ENCODE assay signal across 14 cellular contexts in the genomic region with DNA sequence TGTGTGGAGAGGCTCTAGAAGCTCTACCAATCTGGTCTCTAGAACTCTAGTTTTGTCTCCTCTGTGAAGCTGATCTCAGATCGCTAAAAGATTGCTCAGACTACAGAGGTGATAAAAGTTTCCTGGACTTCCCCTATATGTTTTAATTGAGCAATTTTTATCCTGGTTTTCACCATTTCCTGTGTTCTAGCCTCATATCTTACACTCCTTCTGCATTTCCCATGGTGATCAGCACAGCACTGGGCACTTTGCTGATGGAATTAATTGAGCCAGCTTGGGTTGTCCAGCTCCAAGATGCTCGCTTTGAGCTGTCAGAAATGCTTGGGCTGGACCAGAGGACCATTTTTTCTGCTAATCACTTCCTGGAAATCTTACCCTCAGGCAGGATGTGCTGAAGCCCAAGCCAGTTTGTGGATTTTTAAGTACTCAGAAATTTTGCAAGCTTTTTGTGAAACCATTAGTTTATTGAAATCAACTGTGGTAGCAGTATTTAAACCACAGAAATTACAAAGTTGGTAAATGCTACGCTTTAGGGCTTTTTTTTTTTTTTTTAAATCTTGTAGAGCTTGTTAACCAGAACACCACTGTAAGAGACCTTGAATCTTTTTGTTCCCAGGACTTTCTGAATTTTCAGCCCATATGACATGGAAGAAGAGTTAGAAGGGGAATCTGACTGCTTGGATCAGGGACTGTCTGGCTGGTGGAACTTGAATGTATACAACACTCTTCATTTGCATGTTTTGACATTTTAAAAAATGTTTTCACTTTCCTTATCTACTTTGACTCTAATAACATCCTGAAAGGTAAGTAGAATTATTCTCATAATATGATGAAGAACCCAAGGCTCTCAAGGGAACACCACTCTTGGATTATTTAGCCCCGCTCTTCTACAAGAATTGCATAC. TPM values are rescaled to one million over a fixed set of nuclear protein-coding genes. Genes with fewer than 3 reads are reported as not detected.
DNase-seq lines count a peak whose midpoint lies in the region; ATAC-seq lines count a peak whose summit lies in the region.
"Had no signal": no experiment of that assay in that cellular context is flagged by ENCODE, and none has a peak within 500 bp of the region (broad histone marks: within the 10 kb centered on the region; RNA-seq: fewer than 3 reads in every experiment).

No MANE protein-coding gene starts in this region.

- H3K36me3 Mint-ChIP-seq in CD4-positive, CD25-positive, alpha-beta regulatory T cell = peaks cover 66% of the 10 kb centered on the region
- peaks cover 80% of the 10 kb centered on the region for H3K36me3 Mint-ChIP-seq in T-helper 1 cell treated with Interleukin-12 subunit alpha and Interleukin-12 subunit beta and Interleukin-4 antibody, amounts not matched to agents 30 μg/mL and 1 μg/mL, for 36 hours (ENCODE audit: low read depth)
- H3K36me3 Mint-ChIP-seq in immature natural killer cell = peaks cover 31 to 69% (median 40%) of the 10 kb centered on the region in 3 donors

- peaks cover 42% of the 10 kb centered on the region for H3K4me1 ChIP-seq in CD4-positive, CD25-positive, alpha-beta regulatory T cell (ENCODE audit: control insufficient read depth, insufficient read depth, low read length, poor library complexity, severe bottlenecking)

- ATAC-seq in CD4-positive, CD25-positive, alpha-beta regulatory T cell (ENCODE audit: low read depth in 2 of 2) = peak; percentile 24 to 45
- peak; percentile 39 for ATAC-seq in GM21390 (IDR thresholded peaks at IDR 0.05; ENCODE audit: unreplicated experiment)
- ATAC-seq in GM21529 (IDR thresholded peaks at IDR 0.05; ENCODE audit: unreplicated experiment) = no peak
- ATAC-seq in GM21360 (IDR thresholded peaks at IDR 0.05; ENCODE audit: unreplicated experiment) = no peak

- peak overlapping the region; percentile 59 for H3K4me3 ChIP-seq in CD4-positive, CD25-positive, alpha-beta regulatory T cell (ENCODE audit: low read depth, low read length)

- peak overlapping the region; percentile 87 to 99 (median 89) for H3K27ac Mint-ChIP-seq in CD4-positive, CD25-positive, alpha-beta regulatory T cell
- H3K27ac Mint-ChIP-seq in T-helper 1 cell treated with Interleukin-12 subunit alpha and Interleukin-12 subunit beta and Interleukin-4 antibody, amounts not matched to agents 30 μg/mL and 1 μg/mL, for 36 hours = peak overlapping the region; percentile 92
- peak overlapping the region; percentile 89 to 96 (median 94) for H3K27ac Mint-ChIP-seq in immature natural killer cell

- no peaks in the 10 kb centered on the region for H3K27me3 ChIP-seq in CD4-positive, CD25-positive, alpha-beta regulatory T cell (ENCODE audit: control insufficient read depth, insufficient read depth, low read length)

- no peaks in the 10 kb centered on the region for H3K27me3 Mint-ChIP-seq in CD4-positive, CD25-positive, alpha-beta regulatory T cell
- no peaks in the 10 kb centered on the region for H3K27me3 Mint-ChIP-seq in T-helper 1 cell treated with Interleukin-12 subunit alpha and Interleukin-12 subunit beta and Interleukin-4 antibody, amounts not matched to agents 30 μg/mL and 1 μg/mL, for 36 hours (ENCODE audit: low read depth)
- peaks cover 2 to 7% (median 3%) of the 10 kb centered on the region in 3 donors for H3K27me3 Mint-ChIP-seq in immature natural killer cell (ENCODE audit: low read depth in 3 of 3)

- DNase-seq in CD4-positive, CD25-positive, alpha-beta regulatory T cell = peak in 2 of 3 donors; percentile 48 to 83
- DNase-seq in immature natural killer cell (peak; percentile 59 to 66 (median 64)), NCI-H2196 treated with DMSO at 0.1 percent for 48 hours (lab: John Stamatoyannopoulos, UW; ENCODE audit: unreplicated experiment) (no peak), NCI-H82 treated with DMSO at 0.1 percent for 48 hours (lab: John Stamatoyannopoulos, UW; ENCODE audit: unreplicated experiment) (no peak)
- DNase-seq: activated gamma-delta T cell treated with Interleukin-2 at 50 U/mL for 16 hours; Calu3; IMR-90; stimulated activated CD8-positive, alpha-beta memory T cell treated with anti-CD3 and anti-CD28 coated beads, Interleukin-4, amount 100 ng/mL, for 48 hours had no signal

- peak overlapping the region; percentile 78 for H3K27ac ChIP-seq in CD4-positive, CD25-positive, alpha-beta regulatory T cell (ENCODE audit: insufficient read depth, low read length, poor library complexity, severe bottlenecking)

- H3K4me1 Mint-ChIP-seq in CD4-positive, CD25-positive, alpha-beta regulatory T cell = peaks cover 30 to 71% (median 66%) of the 10 kb centered on the region in 4 donors
- H3K4me1 Mint-ChIP-seq in T-helper 1 cell treated with Interleukin-12 subunit alpha and Interleukin-12 subunit beta and Interleukin-4 antibody, amounts not matched to agents 30 μg/mL and 1 μg/mL, for 36 hours (ENCODE audit: low read depth) = peaks cover 75% of the 10 kb centered on the region
- H3K4me1 Mint-ChIP-seq in immature natural killer cell = peaks cover 80 to 92% of the 10 kb centered on the region in 2 donors

- peaks cover 0 to 4% (median 0%) of the 10 kb centered on the region in 7 donors for H3K9me3 Mint-ChIP-seq in CD4-positive, CD25-positive, alpha-beta regulatory T cell
- H3K9me3 Mint-ChIP-seq in T-helper 1 cell treated with Interleukin-12 subunit alpha and Interleukin-12 subunit beta and Interleukin-4 antibody, amounts not matched to agents 30 μg/mL and 1 μg/mL, for 36 hours = peaks cover 7% of the 10 kb centered on the region
- no peaks in the 10 kb centered on the region for H3K9me3 Mint-ChIP-seq in immature natural killer cell

- H3K36me3 ChIP-seq in CD4-positive, CD25-positive, alpha-beta regulatory T cell (ENCODE audit: control insufficient read depth, insufficient read depth, low read length) = peaks cover 61% of the 10 kb centered on the region

- H3K4me3 Mint-ChIP-seq in CD4-positive, CD25-positive, alpha-beta regulatory T cell = peak overlapping the region; percentile 30 to 69 (median 52)
- H3K4me3 Mint-ChIP-seq in T-helper 1 cell treated with Interleukin-12 subunit alpha and Interleukin-12 subunit beta and Interleukin-4 antibody, amounts not matched to agents 30 μg/mL and 1 μg/mL, for 36 hours = peak overlapping the region; percentile 74
- peak overlapping the region; percentile 62 to 83 (median 75) for H3K4me3 Mint-ChIP-seq in immature natural killer cell

- no peaks in the 10 kb centered on the region for H3K9me3 ChIP-seq in CD4-positive, CD25-positive, alpha-beta regulatory T cell (ENCODE audit: control insufficient read depth in 2 of 2, low read length in 2 of 2)

RNA-seq across cellular contexts. Expression of gene CD48, which starts 28.4 kb away (rescaled TPM):
- 290 TPM for total RNA-seq in CD4-positive, CD25-positive, alpha-beta regulatory T cell
- 100 to 1,000 TPM; 196 to 269 (median 240) TPM for polyA plus RNA-seq in CD4-positive, CD25-positive, alpha-beta regulatory T cell
- polyA plus RNA-seq in immature natural killer cell = 100 to 1,000 TPM; 202 to 229 (median 205) TPM
- total RNA-seq: Calu3, IMR-90, NCI-H460 had no signal
- polyA plus RNA-seq: IMR-90 had no signal

RNA-seq across cellular contexts. Expression of gene SLAMF1, which starts 36.4 kb away (rescaled TPM):
- 70.3 TPM for total RNA-seq in CD4-positive, CD25-positive, alpha-beta regulatory T cell
- polyA plus RNA-seq in CD4-positive, CD25-positive, alpha-beta regulatory T cell = 10 to 100 TPM; 33.5 to 45.4 (median 39.5) TPM
- under 1 TPM in 2 of 3 donors, not detected in 1; 0.12 to 0.21 TPM for polyA plus RNA-seq in immature natural killer cell
- total RNA-seq: Calu3, IMR-90, NCI-H460, skeletal muscle tissue had no signal
- polyA plus RNA-seq: IMR-90 had no signal

RNA-seq across cellular contexts. Expression of gene SLAMF7, which starts 55.8 kb away (rescaled TPM):
- total RNA-seq in CD4-positive, CD25-positive, alpha-beta regulatory T cell = 0.76 TPM
- polyA plus RNA-seq in CD4-positive, CD25-positive, alpha-beta regulatory T cell = under 1 TPM; 0.07 to 0.88 (median 0.15) TPM
- polyA plus RNA-seq in immature natural killer cell = 100 to 1,000 TPM; 316 to 379 (median 359) TPM
- total RNA-seq: IMR-90, NCI-H460 had no signal
- polyA plus RNA-seq: IMR-90 had no signal

Comparison
In these comparisons a context has a peak if more than half of its experiments do, and no peak if none do; other contexts are left out.
1. ATAC-seq: peak in CD4-positive, CD25-positive, alpha-beta regulatory T cell (2 of 2) and GM21390 (single experiment); none in GM21529 (single experiment) and GM21360 (single experiment).
2. DNase-seq: peak in CD4-positive, CD25-positive, alpha-beta regulatory T cell (2 of 3) and immature natural killer cell (3 of 3); none in NCI-H2196 treated with DMSO at 0.1 percent for 48 hours (single experiment) and NCI-H82 treated with DMSO at 0.1 percent for 48 hours (single experiment).
3. RNA of gene SLAMF1, which starts 36.4 kb away (polyA plus RNA-seq): 33.5 to 45.4 TPM in CD4-positive, CD25-positive, alpha-beta regulatory T cell; 0.12 to 0.21 TPM in immature natural killer cell; every median in the first group is over 10 times any median in the second.
4. RNA of gene SLAMF7, which starts 55.8 kb away (polyA plus RNA-seq): 316 to 379 TPM in immature natural killer cell; 0.07 to 0.88 TPM in CD4-positive, CD25-positive, alpha-beta regulatory T cell; every median in the first group is over 100 times any median in the second.
5. Peak in every context shown above with its lines, with median percentiles within 50 percentile points of each other: H3K27ac Mint-ChIP-seq and H3K4me3 Mint-ChIP-seq.